30 cellular contexts compared by ENCODE assay signal in genomic region chr4:6539009-6539764, GRCh38.
"Had no signal": no experiment of that assay in that cellular context is flagged by ENCODE, and none has a peak within 500 bp of the region (broad histone marks: within the 10 kb centered on the region; RNA-seq: fewer than 3 reads in every experiment).

No MANE protein-coding gene starts in this region.

- H3K27ac Mint-ChIP-seq: activated CD4-positive, alpha-beta memory T cell treated with anti-CD3 and anti-CD28 coated beads for 36 hours; activated naive CD4-positive, alpha-beta T cell treated with anti-CD3 and anti-CD28 coated beads, Interleukin-2, amount 10 ng/mL, durations not matched to agents 7 days and 5 days; activated naive CD8-positive, alpha-beta T cell treated with anti-CD3 and anti-CD28 coated beads, Interleukin-2, amount 10 ng/mL, durations not matched to agents 7 days and 5 days; nephron progenitor cell; progenitor cell of endocrine pancreas; stimulated activated effector memory CD8-positive, alpha-beta T cell treated with anti-CD3 and anti-CD28 coated beads, Interleukin-12 subunit alpha, Interleukin-12 subunit beta, amount 100 ng/mL, for 72 hours; T-helper 2 cell treated with Interferon-gamma antibody and Interleukin-4, amounts not matched to agents 5 μg/mL and 100 μg/mL, for 36 hours had no signal

- H3K4me3 Mint-ChIP-seq: activated CD4-positive, alpha-beta memory T cell treated with anti-CD3 and anti-CD28 coated beads for 36 hours; activated naive CD4-positive, alpha-beta T cell treated with anti-CD3 and anti-CD28 coated beads, Interleukin-2, amount 10 ng/mL, durations not matched to agents 7 days and 5 days; activated naive CD8-positive, alpha-beta T cell treated with anti-CD3 and anti-CD28 coated beads, Interleukin-2, amount 10 ng/mL, durations not matched to agents 7 days and 5 days; central memory CD8-positive, alpha-beta T cell; nephron progenitor cell; stimulated activated effector memory CD8-positive, alpha-beta T cell treated with anti-CD3 and anti-CD28 coated beads, Interleukin-12 subunit alpha, Interleukin-12 subunit beta, amount 100 ng/mL, for 72 hours; T-helper 2 cell treated with Interferon-gamma antibody and Interleukin-4, amounts not matched to agents 5 μg/mL and 100 μg/mL, for 36 hours had no signal

- H3K27ac ChIP-seq: breast epithelium, gastroesophageal sphincter, neutrophil, ovary, skin epidermis, suprapubic skin, tibial nerve had no signal

- H3K9me3 ChIP-seq: neutrophil, ovary had no signal

- DNase-seq: activated CD4-positive, alpha-beta memory T cell treated with anti-CD3 and anti-CD28 coated beads for 36 hours; activated CD4-positive, alpha-beta T cell treated with anti-CD3 and anti-CD28 coated beads for 4 hours; activated CD8-positive, alpha-beta memory T cell treated with anti-CD3 and anti-CD28 coated beads, Interleukin-2, amount 50 U/mL, for 4 hours; activated gamma-delta T cell; activated naive CD4-positive, alpha-beta T cell treated with anti-CD3 and anti-CD28 coated beads, Interleukin-2, amount 10 ng/mL, durations not matched to agents 7 days and 5 days; activated naive CD8-positive, alpha-beta T cell treated with anti-CD3 and anti-CD28 coated beads, Interleukin-2, amount 10 ng/mL, durations not matched to agents 7 days and 5 days; activated T-cell treated with anti-CD3 and anti-CD28 coated beads, Interleukin-2, amount 50 U/mL, for 1 hour; amniotic stem cell; effector memory CD4-positive, alpha-beta T cell; erythroblast; naive B cell; nephron progenitor cell; ovary; retina; stimulated activated CD4-positive, alpha-beta T cell treated with anti-CD3 and anti-CD28 coated beads, Interleukin-4, amount 100 ng/mL, for 24 hours; T-helper 1 cell had no signal

- H3K36me3 Mint-ChIP-seq: activated CD4-positive, alpha-beta memory T cell treated with anti-CD3 and anti-CD28 coated beads for 36 hours; activated naive CD4-positive, alpha-beta T cell treated with anti-CD3 and anti-CD28 coated beads, Interleukin-2, amount 10 ng/mL, durations not matched to agents 7 days and 5 days; activated naive CD8-positive, alpha-beta T cell treated with anti-CD3 and anti-CD28 coated beads, Interleukin-2, amount 10 ng/mL, durations not matched to agents 7 days and 5 days; naive B cell; stimulated activated effector memory CD8-positive, alpha-beta T cell treated with anti-CD3 and anti-CD28 coated beads, Interleukin-12 subunit alpha, Interleukin-12 subunit beta, amount 100 ng/mL, for 72 hours had no signal

- H3K36me3 ChIP-seq: breast epithelium, gastroesophageal sphincter, neutrophil, ovary, suprapubic skin, tibial nerve had no signal

- FAIRE-seq: colon had no signal

- H3K4me1 ChIP-seq: breast epithelium, gastroesophageal sphincter, suprapubic skin, tibial nerve had no signal

- H3K27me3 ChIP-seq: ovary had no signal

- H3K27me3 Mint-ChIP-seq: activated naive CD8-positive, alpha-beta T cell treated with anti-CD3 and anti-CD28 coated beads, Interleukin-2, amount 10 ng/mL, durations not matched to agents 7 days and 5 days had no signal

- H3K4me3 ChIP-seq: breast epithelium, gastroesophageal sphincter, lung, ovary, skin epidermis, suprapubic skin, tibial nerve had no signal

- ATAC-seq: gastroesophageal sphincter; left lobe of liver; sciatic nerve; stimulated activated effector memory CD8-positive, alpha-beta T cell treated with anti-CD3 and anti-CD28 coated beads, Interleukin-12 subunit alpha, Interleukin-12 subunit beta, amount 100 ng/mL, for 72 hours had no signal

- H3K9me3 Mint-ChIP-seq: activated naive CD4-positive, alpha-beta T cell treated with anti-CD3 and anti-CD28 coated beads, Interleukin-2, amount 10 ng/mL, durations not matched to agents 7 days and 5 days; activated naive CD8-positive, alpha-beta T cell treated with anti-CD3 and anti-CD28 coated beads, Interleukin-2, amount 10 ng/mL, durations not matched to agents 7 days and 5 days; stimulated activated effector memory CD8-positive, alpha-beta T cell treated with anti-CD3 and anti-CD28 coated beads, Interleukin-12 subunit alpha, Interleukin-12 subunit beta, amount 100 ng/mL, for 72 hours had no signal

- H3K4me1 Mint-ChIP-seq: activated naive CD4-positive, alpha-beta T cell treated with anti-CD3 and anti-CD28 coated beads, Interleukin-2, amount 10 ng/mL, durations not matched to agents 7 days and 5 days; activated naive CD8-positive, alpha-beta T cell treated with anti-CD3 and anti-CD28 coated beads, Interleukin-2, amount 10 ng/mL, durations not matched to agents 7 days and 5 days; central memory CD8-positive, alpha-beta T cell; naive B cell; nephron progenitor cell; stimulated activated effector memory CD8-positive, alpha-beta T cell treated with anti-CD3 and anti-CD28 coated beads, Interleukin-12 subunit alpha, Interleukin-12 subunit beta, amount 100 ng/mL, for 72 hours had no signal
